Comparison of ENCODE assay signal across 1 cellular context in genomic region chr10:7512487-7512886, GRCh38.
TF ChIP-seq lines count a peak whose summit lies in the region.

No MANE protein-coding gene starts in this region.

TF ChIP-seq in WTC11, 78 proteins besides CTCF, POLR2A, EP300 and RAD21:
- TF ChIP-seq SP1 (CRISPR knock-in tag; conservative IDR thresholded peaks at IDR 0.05) (0 out of 2 replicates have a peak, but pooled peaks have one; percentile 33), ZNF281 (CRISPR knock-in tag; IDR thresholded peaks at IDR 0.05) (no peak)
TF ChIP-seq in WTC11: peak in this region for 1.
